ENCODE assay signal across 1 cellular context in the genomic region with DNA sequence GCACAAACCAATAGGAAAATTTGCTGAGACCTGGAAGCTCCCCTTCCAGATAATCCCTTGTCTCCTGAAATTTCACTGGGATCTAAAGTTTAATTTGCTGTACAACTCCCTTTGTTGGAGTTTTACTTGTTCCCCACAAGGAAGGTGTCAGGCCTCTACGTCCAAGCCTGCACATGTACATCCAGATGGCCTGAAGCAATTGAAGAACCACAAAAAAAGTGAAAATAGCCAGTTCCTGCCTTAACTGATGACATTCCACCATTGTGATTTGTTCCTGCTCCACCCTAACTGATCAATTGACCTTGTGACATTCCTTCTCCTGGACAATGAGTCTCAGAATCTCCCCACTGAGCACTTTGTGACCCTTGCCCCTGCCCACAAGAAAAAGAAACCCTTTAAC.
TF ChIP-seq lines count a peak whose summit lies in the region.

No MANE protein-coding gene starts in this region.

TF ChIP-seq in HEK293, 187 proteins besides CTCF, POLR2A, EP300 and RAD21 (continued from another document):
- TF ChIP-seq, protein P1, sequence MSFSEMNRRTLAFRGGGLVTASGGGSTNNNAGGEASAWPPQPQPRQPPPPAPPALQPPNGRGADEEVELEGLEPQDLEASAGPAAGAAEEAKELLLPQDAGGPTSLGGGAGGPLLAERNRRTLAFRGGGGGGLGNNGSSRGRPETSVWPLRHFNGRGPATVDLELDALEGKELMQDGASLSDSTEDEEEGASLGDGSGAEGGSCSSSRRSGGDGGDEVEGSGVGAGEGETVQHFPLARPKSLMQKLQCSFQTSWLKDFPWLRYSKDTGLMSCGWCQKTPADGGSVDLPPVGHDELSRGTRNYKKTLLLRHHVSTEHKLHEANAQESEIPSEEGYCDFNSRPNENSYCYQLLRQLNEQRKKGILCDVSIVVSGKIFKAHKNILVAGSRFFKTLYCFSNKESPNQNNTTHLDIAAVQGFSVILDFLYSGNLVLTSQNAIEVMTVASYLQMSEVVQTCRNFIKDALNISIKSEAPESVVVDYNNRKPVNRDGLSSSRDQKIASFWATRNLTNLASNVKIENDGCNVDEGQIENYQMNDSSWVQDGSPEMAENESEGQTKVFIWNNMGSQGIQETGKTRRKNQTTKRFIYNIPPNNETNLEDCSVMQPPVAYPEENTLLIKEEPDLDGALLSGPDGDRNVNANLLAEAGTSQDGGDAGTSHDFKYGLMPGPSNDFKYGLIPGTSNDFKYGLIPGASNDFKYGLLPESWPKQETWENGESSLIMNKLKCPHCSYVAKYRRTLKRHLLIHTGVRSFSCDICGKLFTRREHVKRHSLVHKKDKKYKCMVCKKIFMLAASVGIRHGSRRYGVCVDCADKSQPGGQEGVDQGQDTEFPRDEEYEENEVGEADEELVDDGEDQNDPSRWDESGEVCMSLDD (tag by site-specific recombination; IDR thresholded peaks at IDR 0.05) = no peak
- TF ChIP-seq ZNF626 (tag by site-specific recombination; IDR thresholded peaks at IDR 0.05) = no peak
- no peak for TF ChIP-seq ZNF24 (tag by site-specific recombination; IDR thresholded peaks at IDR 0.05)
- TF ChIP-seq KLF16 (tag by site-specific recombination; IDR thresholded peaks at IDR 0.05) = no peak
- peak; percentile 98 for TF ChIP-seq TRIM28 (IDR thresholded peaks at IDR 0.05; ENCODE audit: borderline replicate concordance, low read length)
- no peak for TF ChIP-seq ZNF146 (tag by site-specific recombination; IDR thresholded peaks at IDR 0.05)
- no peak for TF ChIP-seq ZNF366 (tag by site-specific recombination; conservative IDR thresholded peaks at IDR 0.05)
- peak; percentile 90 for TF ChIP-seq SETDB1 (IDR thresholded peaks at IDR 0.05; ENCODE audit: insufficient read length, low read length)
- TF ChIP-seq, protein P2, sequence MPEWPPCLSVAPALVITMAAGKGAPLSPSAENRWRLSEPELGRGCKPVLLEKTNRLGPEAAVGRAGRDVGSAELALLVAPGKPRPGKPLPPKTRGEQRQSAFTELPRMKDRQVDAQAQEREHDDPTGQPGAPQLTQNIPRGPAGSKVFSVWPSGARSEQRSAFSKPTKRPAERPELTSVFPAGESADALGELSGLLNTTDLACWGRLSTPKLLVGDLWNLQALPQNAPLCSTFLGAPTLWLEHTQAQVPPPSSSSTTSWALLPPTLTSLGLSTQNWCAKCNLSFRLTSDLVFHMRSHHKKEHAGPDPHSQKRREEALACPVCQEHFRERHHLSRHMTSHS (tag by site-specific recombination; IDR thresholded peaks at IDR 0.05) = no peak
- TF ChIP-seq ZNF138 (tag by site-specific recombination; IDR thresholded peaks at IDR 0.05; ENCODE audit: borderline replicate concordance) = no peak
